Comparison of ENCODE assay signal across 1 cellular context in the genomic region with DNA sequence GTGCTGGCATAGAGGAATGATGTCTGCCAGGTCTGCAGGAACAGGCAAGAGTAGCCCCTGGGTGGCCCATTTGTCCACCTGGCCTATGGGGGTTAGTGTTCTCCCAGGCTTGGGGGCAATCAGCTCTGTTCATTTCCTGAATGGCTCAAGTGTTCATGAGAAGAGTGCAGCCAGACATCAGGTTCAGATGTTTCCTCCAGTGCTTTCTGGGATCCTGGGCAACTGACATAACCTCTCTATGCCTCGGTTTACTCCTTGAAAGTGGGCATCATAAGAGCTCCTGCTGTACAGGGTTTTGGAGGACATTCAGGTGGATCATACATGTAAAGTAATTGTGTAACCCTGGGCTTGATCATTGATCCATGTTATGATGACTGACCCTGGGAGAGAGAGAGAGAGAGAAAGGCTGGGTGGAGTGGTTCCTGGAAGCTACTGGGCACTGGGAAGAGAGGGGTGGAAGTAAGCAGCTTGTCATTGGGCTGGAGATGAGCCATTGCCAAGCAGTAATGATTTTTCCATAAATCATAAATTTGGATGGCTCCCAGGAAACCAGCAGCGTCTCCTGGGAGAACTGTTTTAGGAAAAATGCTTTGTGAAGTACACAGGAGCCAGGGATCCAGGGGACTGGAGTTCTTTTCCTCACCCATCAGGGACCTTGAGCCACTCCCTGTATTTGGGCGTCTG.
TF ChIP-seq lines count a peak whose summit lies in the region.

No MANE protein-coding gene starts in this region.

TF ChIP-seq in SK-N-SH, 30 proteins besides CTCF, POLR2A, EP300 and RAD21 (continued from another document):
- TF ChIP-seq NRF1 (IDR thresholded peaks at IDR 0.05; ENCODE audit: low read depth, low read length) (no peak), NFIC (IDR thresholded peaks at IDR 0.05; ENCODE audit: borderline replicate concordance) (peak; percentile 60)
